ENCODE assay signal across 19 cellular contexts in the genomic region with DNA sequence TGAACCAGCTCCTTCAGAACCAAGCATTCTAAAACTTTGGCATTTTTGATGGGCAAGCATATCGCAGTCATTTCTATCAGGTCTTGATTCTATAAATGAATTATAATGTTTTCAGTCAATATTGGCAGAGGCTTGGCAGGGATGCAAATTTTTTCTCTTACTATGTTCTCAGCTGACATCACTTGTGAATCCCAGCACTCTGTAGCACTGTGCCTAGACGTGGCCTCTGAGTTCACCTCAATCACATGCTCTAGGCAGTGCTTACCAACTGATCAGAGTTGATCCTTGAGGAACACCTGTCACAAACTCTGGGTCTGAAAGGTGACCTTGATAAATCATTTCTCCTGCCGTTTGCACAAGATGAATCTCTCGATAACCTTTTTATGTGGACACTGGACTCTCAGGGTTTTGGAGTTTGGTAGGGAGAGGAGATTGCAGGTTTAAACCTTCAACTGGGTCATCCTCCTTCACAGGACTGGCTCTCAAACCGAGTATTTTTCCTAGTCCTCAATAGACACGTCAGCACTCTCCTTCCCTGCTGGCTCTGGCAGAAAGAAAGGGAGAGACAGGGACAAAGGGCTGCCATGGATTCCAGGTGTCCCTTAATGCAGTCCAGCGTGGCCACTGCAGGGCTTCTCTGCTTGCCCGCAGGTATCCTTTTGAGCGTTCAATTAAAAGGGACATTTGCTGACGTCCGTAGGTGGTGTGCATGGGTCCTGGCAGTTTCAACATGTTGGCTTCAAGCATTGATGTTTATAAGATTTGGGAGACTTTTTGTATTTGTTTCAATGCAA.
"Had no signal": no experiment of that assay in that cellular context is flagged by ENCODE, and none has a peak within 500 bp of the region (broad histone marks: within the 10 kb centered on the region; RNA-seq: fewer than 3 reads in every experiment).

No MANE protein-coding gene starts in this region.

- H3K27me3 Mint-ChIP-seq: activated naive CD4-positive, alpha-beta T cell treated with anti-CD3 and anti-CD28 coated beads, Interleukin-2, amount 10 ng/mL, durations not matched to agents 7 days and 5 days; natural killer cell treated with Interleukin-12 subunit alpha and Interleukin-12 subunit beta and Interleukin-15 and Interleukin-18, amount 100 ng/mL, for 72 hours; stimulated activated memory B cell treated with anti-CD40 and anti-IgM and Interleukin-4, amounts not matched to agents 10 μg/mL and 1 μg/mL and 100 μg/mL, for 72 hours had no signal

- H3K27ac Mint-ChIP-seq: activated naive CD4-positive, alpha-beta T cell treated with anti-CD3 and anti-CD28 coated beads, Interleukin-2, amount 10 ng/mL, durations not matched to agents 7 days and 5 days; memory B cell; stimulated activated memory B cell treated with anti-CD40 and anti-IgM and Interleukin-4, amounts not matched to agents 10 μg/mL and 1 μg/mL and 100 μg/mL, for 72 hours had no signal

- H3K9me3 ChIP-seq: right lobe of liver, suprapubic skin had no signal

- H3K27me3 ChIP-seq: right lobe of liver, stomach, suprapubic skin, transverse colon had no signal

- DNase-seq: activated CD4-positive, CD25-positive, alpha-beta regulatory T cell treated with anti-CD3 and anti-CD28 coated beads, Interleukin-2, amount 50 U/mL, for 72 hours; activated naive CD4-positive, alpha-beta T cell treated with anti-CD3 and anti-CD28 coated beads, Interleukin-2, amount 10 ng/mL, durations not matched to agents 7 days and 5 days; activated T-cell treated with anti-CD3 and anti-CD28 coated beads, Interleukin-2, amount 50 U/mL, for 4 hours; amygdala; left colon; right lobe of liver; stimulated activated CD4-positive, alpha-beta T cell treated with anti-CD3 and anti-CD28 coated beads, Interleukin-2, amount 100 ng/mL, for 24 hours; stomach; transverse colon had no signal

- H3K4me1 ChIP-seq: parathyroid adenoma, right lobe of liver, stomach, suprapubic skin, transverse colon had no signal

- H3K4me3 Mint-ChIP-seq: activated naive CD4-positive, alpha-beta T cell treated with anti-CD3 and anti-CD28 coated beads, Interleukin-2, amount 10 ng/mL, durations not matched to agents 7 days and 5 days; activated T-cell treated with anti-CD3 and anti-CD28 coated beads, Interleukin-2, amount 50 U/mL, for 4 hours; memory B cell; stimulated activated memory B cell treated with anti-CD40 and anti-IgM and Interleukin-4, amounts not matched to agents 10 μg/mL and 1 μg/mL and 100 μg/mL, for 72 hours had no signal

- H3K9ac ChIP-seq: parathyroid adenoma had no signal

- H3K79me2 ChIP-seq: parathyroid adenoma had no signal

- H3K4me1 Mint-ChIP-seq: activated naive CD4-positive, alpha-beta T cell treated with anti-CD3 and anti-CD28 coated beads, Interleukin-2, amount 10 ng/mL, durations not matched to agents 7 days and 5 days; memory B cell; stimulated activated memory B cell treated with anti-CD40 and anti-IgM and Interleukin-4, amounts not matched to agents 10 μg/mL and 1 μg/mL and 100 μg/mL, for 72 hours had no signal

- H3K4me3 ChIP-seq: right lobe of liver, skin epidermis, stomach, suprapubic skin, transverse colon had no signal

- FAIRE-seq: bronchial epithelial cell, endometrium, keratinocyte, urothelium cell line had no signal

- H3K36me3 Mint-ChIP-seq: activated naive CD4-positive, alpha-beta T cell treated with anti-CD3 and anti-CD28 coated beads, Interleukin-2, amount 10 ng/mL, durations not matched to agents 7 days and 5 days; stimulated activated memory B cell treated with anti-CD40 and anti-IgM and Interleukin-4, amounts not matched to agents 10 μg/mL and 1 μg/mL and 100 μg/mL, for 72 hours had no signal

- H2AFZ ChIP-seq: parathyroid adenoma had no signal

- H3K27ac ChIP-seq: parathyroid adenoma, right lobe of liver, skin epidermis, stomach, suprapubic skin, transverse colon had no signal

- H3K36me3 ChIP-seq: right lobe of liver, stomach, suprapubic skin, transverse colon had no signal

- ATAC-seq: left colon; right lobe of liver; stimulated activated memory B cell treated with anti-CD40 and anti-IgM and Interleukin-4, amounts not matched to agents 10 μg/mL and 1 μg/mL and 100 μg/mL, for 72 hours had no signal
